In genomic region chr16:65305588-65305987, GRCh38 we compare ENCODE assay signal across 16 cellular contexts.
"Had no signal": no experiment of that assay in that cellular context is flagged by ENCODE, and none has a peak within 500 bp of the region (broad histone marks: within the 10 kb centered on the region; RNA-seq: fewer than 3 reads in every experiment).

No MANE protein-coding gene starts in this region.

- H3K4me1 ChIP-seq: adrenal gland, pancreas, right lobe of liver, upper lobe of left lung had no signal

- DNase-seq: activated CD4-positive, alpha-beta T cell treated with anti-CD3 and anti-CD28 coated beads, Interleukin-2, amount 50 U/mL, for 48 hours; activated gamma-delta T cell; adrenal gland; cerebellar nuclear complex; effector CD4-positive, alpha-beta T cell; heart right ventricle; left ventricle myocardium inferior; mammary epithelial cell; pancreas; right lobe of liver; stimulated activated CD4-positive, alpha-beta T cell treated with anti-CD3 and anti-CD28 coated beads, Interleukin-4, amount 100 ng/mL, for 4 hours; upper lobe of left lung; WERI-Rb-1 had no signal

- H3K4me3 ChIP-seq: adrenal gland, heart right ventricle, left ventricle myocardium inferior, pancreas, right lobe of liver, thoracic aorta, upper lobe of left lung had no signal

- ATAC-seq: pancreas; right lobe of liver; stimulated activated memory B cell treated with anti-CD40 and anti-IgM and Interleukin-4, amounts not matched to agents 10 μg/mL and 1 μg/mL and 100 μg/mL, for 72 hours had no signal

- H3K9me3 ChIP-seq: adrenal gland, heart right ventricle, left ventricle myocardium inferior, pancreas, right lobe of liver, thoracic aorta, upper lobe of left lung had no signal

- H3K27ac ChIP-seq: adrenal gland, heart right ventricle, left ventricle myocardium inferior, pancreas, right lobe of liver, thoracic aorta, upper lobe of left lung, WERI-Rb-1 had no signal

- H3K27me3 Mint-ChIP-seq: activated naive CD4-positive, alpha-beta T cell treated with anti-CD3 and anti-CD28 coated beads, Interleukin-2, amount 50 U/mL, for 24 hours; stimulated activated memory B cell treated with anti-CD40 and anti-IgM and Interleukin-4, amounts not matched to agents 10 μg/mL and 1 μg/mL and 100 μg/mL, for 72 hours had no signal

- H3K36me3 ChIP-seq: adrenal gland, heart right ventricle, left ventricle myocardium inferior, pancreas, right lobe of liver, thoracic aorta, upper lobe of left lung, WERI-Rb-1 had no signal

- H3K4me1 Mint-ChIP-seq: activated naive CD4-positive, alpha-beta T cell treated with anti-CD3 and anti-CD28 coated beads, Interleukin-2, amount 50 U/mL, for 24 hours; stimulated activated memory B cell treated with anti-CD40 and anti-IgM and Interleukin-4, amounts not matched to agents 10 μg/mL and 1 μg/mL and 100 μg/mL, for 72 hours had no signal

- H3K36me3 Mint-ChIP-seq: activated naive CD4-positive, alpha-beta T cell treated with anti-CD3 and anti-CD28 coated beads, Interleukin-2, amount 50 U/mL, for 24 hours; stimulated activated memory B cell treated with anti-CD40 and anti-IgM and Interleukin-4, amounts not matched to agents 10 μg/mL and 1 μg/mL and 100 μg/mL, for 72 hours had no signal

- H3K4me3 Mint-ChIP-seq: activated naive CD4-positive, alpha-beta T cell treated with anti-CD3 and anti-CD28 coated beads, Interleukin-2, amount 50 U/mL, for 24 hours; stimulated activated memory B cell treated with anti-CD40 and anti-IgM and Interleukin-4, amounts not matched to agents 10 μg/mL and 1 μg/mL and 100 μg/mL, for 72 hours had no signal

- H3K27me3 ChIP-seq: adrenal gland, heart right ventricle, pancreas, right lobe of liver, upper lobe of left lung had no signal

- H3K27ac Mint-ChIP-seq: activated naive CD4-positive, alpha-beta T cell treated with anti-CD3 and anti-CD28 coated beads, Interleukin-2, amount 50 U/mL, for 24 hours; stimulated activated memory B cell treated with anti-CD40 and anti-IgM and Interleukin-4, amounts not matched to agents 10 μg/mL and 1 μg/mL and 100 μg/mL, for 72 hours had no signal
